ENCODE assay signal across 2 cellular contexts in genomic region chr7:28360739-28361138, GRCh38.
TF ChIP-seq lines count a peak whose summit lies in the region.

No MANE protein-coding gene starts in this region.

TF ChIP-seq in IMR-90, 13 proteins besides CTCF, POLR2A, EP300 and RAD21 (continued from another document):
- TF ChIP-seq RCOR1 (IDR thresholded peaks at IDR 0.05; ENCODE audit: insufficient replicate concordance, low read length) (no peak), CHD1 (IDR thresholded peaks at IDR 0.05; ENCODE audit: low read depth, low read length) (no peak), RFX5 (IDR thresholded peaks at IDR 0.05; ENCODE audit: low read depth, low read length) (no peak), SMC3 (IDR thresholded peaks at IDR 0.05; ENCODE audit: low read depth, low read length) (no peak), MAZ (IDR thresholded peaks at IDR 0.05; ENCODE audit: borderline replicate concordance, low read depth, low read length) (no peak), BHLHE40 (IDR thresholded peaks at IDR 0.05; ENCODE audit: low read depth, low read length) (no peak), MAFK (IDR thresholded peaks at IDR 0.05; ENCODE audit: low read depth, low read length) (no peak), USF2 (IDR thresholded peaks at IDR 0.05; ENCODE audit: low read depth, low read length) (no peak), MXI1 (IDR thresholded peaks at IDR 0.05; ENCODE audit: borderline replicate concordance, low read depth, low read length) (no peak), CEBPB (IDR thresholded peaks at IDR 0.05; ENCODE audit: low read depth, low read length) (no peak), NFE2L2 (IDR thresholded peaks at IDR 0.05; ENCODE audit: low read depth, low read length) (no peak)
TF ChIP-seq in IMR-90: peak in this region for 0.

TF ChIP-seq in neural cell, 6 proteins besides CTCF, POLR2A, EP300 and RAD21 (continued from another document):
- TF ChIP-seq REST (IDR thresholded peaks at IDR 0.05; ENCODE audit: borderline replicate concordance): no peak
- TF ChIP-seq TAF1 (IDR thresholded peaks at IDR 0.05; ENCODE audit: low read depth): no peak
- TF ChIP-seq MXI1 (conservative IDR thresholded peaks at IDR 0.05; ENCODE audit: poor library complexity, severe bottlenecking): no peak
- TF ChIP-seq EZH2 (IDR thresholded peaks at IDR 0.05; ENCODE audit: borderline replicate concordance, insufficient read depth, low read length, poor library complexity, severe bottlenecking): no peak
TF ChIP-seq in neural cell: peak in this region for 0.
